ENCODE assay signal across 27 cellular contexts in the genomic region with DNA sequence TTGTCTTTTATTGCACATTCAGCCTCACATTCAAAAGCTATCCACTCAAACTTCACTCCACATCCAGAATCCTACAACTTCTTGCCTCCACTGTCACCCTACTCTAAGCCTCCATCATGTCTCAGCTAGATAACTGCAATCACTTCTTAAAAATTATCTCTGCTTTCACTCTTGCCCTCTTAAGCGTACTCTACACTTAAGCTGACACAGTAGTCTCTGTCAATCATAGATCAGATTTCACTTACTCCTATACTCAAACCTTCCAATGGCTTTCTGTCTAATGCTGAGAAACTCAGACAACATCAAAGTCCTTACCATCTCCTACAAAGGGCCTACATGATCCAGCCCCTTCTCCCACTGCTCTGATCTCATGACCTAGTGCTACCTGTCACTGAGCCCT.
"Had no signal": no experiment of that assay in that cellular context is flagged by ENCODE, and none has a peak within 500 bp of the region (broad histone marks: within the 10 kb centered on the region; RNA-seq: fewer than 3 reads in every experiment).

No MANE protein-coding gene starts in this region.

- H3K4me1 ChIP-seq: prostate gland, testis, upper lobe of right lung, vagina had no signal

- H3K9me3 ChIP-seq: prostate gland, testis had no signal

- FAIRE-seq: endometrium had no signal

- H3K4me1 Mint-ChIP-seq: mesothelial cell of epicardium; naive B cell; stimulated activated naive B cell treated with anti-CD40 and anti-IgM and Interleukin-4, amounts not matched to agents 10 μg/mL and 1 μg/mL and 100 μg/mL, for 72 hours; stimulated activated naive CD8-positive, alpha-beta T cell treated with anti-CD3 and anti-CD28 coated beads, Interleukin-15, amount 100 ng/mL, for 72 hours had no signal

- H3K27ac ChIP-seq: dorsolateral prefrontal cortex, epithelial cell of prostate, esophagus muscularis mucosa, gastroesophageal sphincter, parathyroid adenoma, prostate gland, right lobe of liver, spleen, testis, tibial nerve, upper lobe of right lung, vagina had no signal

- ATAC-seq: gastroesophageal sphincter; left lobe of liver; right lobe of liver; stimulated activated naive B cell treated with anti-CD40 and anti-IgM and Interleukin-4, amounts not matched to agents 10 μg/mL and 1 μg/mL and 100 μg/mL, for 72 hours; stimulated activated naive CD8-positive, alpha-beta T cell treated with anti-CD3 and anti-CD28 coated beads, Interleukin-15, amount 100 ng/mL, for 72 hours; upper lobe of right lung had no signal

- H3K27me3 Mint-ChIP-seq: naive B cell; stimulated activated naive B cell treated with anti-CD40 and anti-IgM and Interleukin-4, amounts not matched to agents 10 μg/mL and 1 μg/mL and 100 μg/mL, for 72 hours; stimulated activated naive CD8-positive, alpha-beta T cell treated with anti-CD3 and anti-CD28 coated beads, Interleukin-15, amount 100 ng/mL, for 72 hours had no signal

- H3K27ac Mint-ChIP-seq: mesothelial cell of epicardium; nephron; stimulated activated naive B cell treated with anti-CD40 and anti-IgM and Interleukin-4, amounts not matched to agents 10 μg/mL and 1 μg/mL and 100 μg/mL, for 72 hours had no signal

- H3K79me2 ChIP-seq: parathyroid adenoma had no signal

- H3K27me3 ChIP-seq: dorsolateral prefrontal cortex, esophagus muscularis mucosa, gastroesophageal sphincter, right lobe of liver, spleen, testis, tibial nerve, upper lobe of right lung, vagina had no signal

- H3K9ac ChIP-seq: parathyroid adenoma had no signal

- H2AFZ ChIP-seq: parathyroid adenoma had no signal

- H3K4me3 ChIP-seq: dorsolateral prefrontal cortex, esophagus muscularis mucosa, gastroesophageal sphincter, prostate gland, right lobe of liver, spleen, testis, tibial nerve, upper lobe of right lung, vagina had no signal

- H3K4me3 Mint-ChIP-seq: mesothelial cell of epicardium; naive B cell; nephron; stimulated activated naive B cell treated with anti-CD40 and anti-IgM and Interleukin-4, amounts not matched to agents 10 μg/mL and 1 μg/mL and 100 μg/mL, for 72 hours; stimulated activated naive CD8-positive, alpha-beta T cell treated with anti-CD3 and anti-CD28 coated beads, Interleukin-15, amount 100 ng/mL, for 72 hours had no signal

- DNase-seq: cortex of kidney; dorsolateral prefrontal cortex; effector CD8-positive, alpha-beta T cell; glutamatergic neuron; islet precursor cell; naive B cell; retina; right lobe of liver; spleen; stimulated activated CD4-positive, alpha-beta T cell treated with anti-CD3 and anti-CD28 coated beads, Interleukin-15, amount 100 ng/mL, for 24 hours; stimulated activated CD4-positive, alpha-beta T cell treated with anti-CD3 and anti-CD28 coated beads, Interleukin-1b, Interleukin-23, amount 100 ng/mL, for 48 hours; stimulated activated CD4-positive, alpha-beta T cell treated with anti-CD3 and anti-CD28 coated beads, Interleukin-4, amount 100 ng/mL, for 24 hours; stimulated activated naive B cell treated with anti-CD40 and anti-IgM and Interleukin-4, amounts not matched to agents 10 μg/mL and 1 μg/mL and 100 μg/mL, for 72 hours; stimulated activated naive CD8-positive, alpha-beta T cell treated with anti-CD3 and anti-CD28 coated beads, Interleukin-15, amount 100 ng/mL, for 72 hours; testis; upper lobe of right lung had no signal

- H3K36me3 ChIP-seq: prostate gland, upper lobe of right lung, vagina had no signal
